ENCODE assay signal across 10 cellular contexts in the genomic region with DNA sequence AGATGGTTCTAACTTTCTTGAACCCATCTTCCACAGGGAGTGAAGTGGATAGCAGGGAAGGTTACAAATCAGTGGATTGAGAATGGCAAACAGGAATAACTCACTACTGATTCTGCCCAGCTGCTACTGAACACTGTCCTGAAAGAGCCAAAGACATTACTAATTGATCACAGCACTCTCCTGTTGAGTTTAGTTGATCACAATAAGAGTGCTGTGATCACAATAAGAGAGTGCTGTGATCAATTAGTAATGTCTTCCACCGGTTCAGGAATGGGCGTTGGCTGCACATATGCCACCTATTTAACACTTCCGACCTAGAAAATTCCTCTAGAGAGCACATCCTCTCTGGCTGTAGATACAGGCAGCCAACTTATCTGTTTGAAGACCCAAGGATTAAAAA. TPM values are rescaled to one million over a fixed set of nuclear protein-coding genes. Genes with fewer than 3 reads are reported as not detected.
DNase-seq lines count a peak whose midpoint lies in the region; ATAC-seq and FAIRE-seq lines count a peak whose summit lies in the region.
"Had no signal": no experiment of that assay in that cellular context is flagged by ENCODE, and none has a peak within 500 bp of the region (broad histone marks: within the 10 kb centered on the region; RNA-seq: fewer than 3 reads in every experiment).

No MANE protein-coding gene starts in this region.

- no peak overlapping the region for H3K4me3 ChIP-seq in mesendoderm (ENCODE audit: low read length)
- no peak overlapping the region for H3K4me3 ChIP-seq in CD8-positive, alpha-beta memory T cell (ENCODE audit: low read length)
- H3K4me3 ChIP-seq: vagina had no signal

- no peak overlapping the region for H4K5ac ChIP-seq in mesendoderm (ENCODE audit: low read length)

- DNase-seq in NCI-H1694 (lab: John Stamatoyannopoulos, UW) (peak; percentile 96), mesendoderm (peak; percentile 90), nucleus accumbens (lab: John Stamatoyannopoulos, UW) (no peak)
- DNase-seq in CD8-positive, alpha-beta memory T cell = no peak
- no peak for DNase-seq in activated T-helper 2 cell treated with anti-CD3 and anti-CD28 coated beads, Interferon-gamma antibody, Interleukin-2, Interleukin-4, amounts not matched to agents 10 μg/mL and 5 μg/mL and 100 μg/mL, durations not matched to agents 14 hours and 24 hours and 36 hours (ENCODE audit: low spot score)
- DNase-seq: GOT3 had no signal

- H2BK15ac ChIP-seq in mesendoderm (replicated peaks; ENCODE audit: low read depth) = no peak overlapping the region

- H2BK5ac ChIP-seq in mesendoderm (ENCODE audit: low read length) = no peak overlapping the region

- no peaks in the 10 kb centered on the region for H3K36me3 Mint-ChIP-seq in activated T-helper 17 cell treated with anti-CD3 and anti-CD28 coated beads, Interleukin-2, amount 50 U/mL, for 72 hours (ENCODE audit: low read depth)
- H3K36me3 Mint-ChIP-seq in CD8-positive, alpha-beta memory T cell = no peaks in the 10 kb centered on the region
- H3K36me3 Mint-ChIP-seq in activated T-helper 2 cell treated with anti-CD3 and anti-CD28 coated beads, Interferon-gamma antibody, Interleukin-2, Interleukin-4, amounts not matched to agents 10 μg/mL and 5 μg/mL and 100 μg/mL, durations not matched to agents 14 hours and 24 hours and 36 hours (ENCODE audit: low read depth) = no peaks in the 10 kb centered on the region

- H3K27me3 Mint-ChIP-seq in activated T-helper 17 cell treated with anti-CD3 and anti-CD28 coated beads, Interleukin-2, amount 50 U/mL, for 72 hours = peaks cover 3% of the 10 kb centered on the region
- peaks cover 16 to 43% of the 10 kb centered on the region in 2 donors for H3K27me3 Mint-ChIP-seq in CD8-positive, alpha-beta memory T cell
- peaks cover 29% of the 10 kb centered on the region for H3K27me3 Mint-ChIP-seq in activated T-helper 2 cell treated with anti-CD3 and anti-CD28 coated beads, Interferon-gamma antibody, Interleukin-2, Interleukin-4, amounts not matched to agents 10 μg/mL and 5 μg/mL and 100 μg/mL, durations not matched to agents 14 hours and 24 hours and 36 hours (ENCODE audit: low read depth)

- no peak overlapping the region for H3K23ac ChIP-seq in mesendoderm (ENCODE audit: low read length)

- H3K27me3 ChIP-seq in mesendoderm (ENCODE audit: insufficient read depth, low read length, poor library complexity) = no peaks in the 10 kb centered on the region
- no peaks in the 10 kb centered on the region for H3K27me3 ChIP-seq in CD8-positive, alpha-beta memory T cell (ENCODE audit: insufficient read depth, low read length, poor library complexity, severe bottlenecking)
- H3K27me3 ChIP-seq: vagina had no signal

- H3K4me1 Mint-ChIP-seq in activated T-helper 17 cell treated with anti-CD3 and anti-CD28 coated beads, Interleukin-2, amount 50 U/mL, for 72 hours = peaks cover 6% of the 10 kb centered on the region
- H3K4me1 Mint-ChIP-seq in CD8-positive, alpha-beta memory T cell = peaks cover 6 to 9% (median 9%) of the 10 kb centered on the region in 3 donors
- H3K4me1 Mint-ChIP-seq in activated T-helper 2 cell treated with anti-CD3 and anti-CD28 coated beads, Interferon-gamma antibody, Interleukin-2, Interleukin-4, amounts not matched to agents 10 μg/mL and 5 μg/mL and 100 μg/mL, durations not matched to agents 14 hours and 24 hours and 36 hours (ENCODE audit: low read depth) = no peaks in the 10 kb centered on the region

- no peak overlapping the region for H3K56ac ChIP-seq in mesendoderm (ENCODE audit: low read length)

- H3K79me1 ChIP-seq in mesendoderm (ENCODE audit: low read length) = no peaks in the 10 kb centered on the region

- no peak overlapping the region for H2BK120ac ChIP-seq in mesendoderm (ENCODE audit: low read depth, low read length)

- peak; percentile 62 for FAIRE-seq in G401.6 (lab: Jason Lieb, UNC)

- peak; percentile 56 for ATAC-seq in activated T-helper 17 cell treated with anti-CD3 and anti-CD28 coated beads, Interleukin-2, amount 50 U/mL, for 72 hours (replicated peaks)
- no peak for ATAC-seq in GM19463 (IDR thresholded peaks at IDR 0.05; ENCODE audit: unreplicated experiment)

- H3K27ac Mint-ChIP-seq in activated T-helper 17 cell treated with anti-CD3 and anti-CD28 coated beads, Interleukin-2, amount 50 U/mL, for 72 hours = no peak overlapping the region
- no peak overlapping the region for H3K27ac Mint-ChIP-seq in CD8-positive, alpha-beta memory T cell
- H3K27ac Mint-ChIP-seq in activated T-helper 2 cell treated with anti-CD3 and anti-CD28 coated beads, Interferon-gamma antibody, Interleukin-2, Interleukin-4, amounts not matched to agents 10 μg/mL and 5 μg/mL and 100 μg/mL, durations not matched to agents 14 hours and 24 hours and 36 hours = no peak overlapping the region

- no peak overlapping the region for H2AK5ac ChIP-seq in mesendoderm (ENCODE audit: low read length)

- H3K9ac ChIP-seq in mesendoderm (ENCODE audit: low read length) = no peak overlapping the region

- no peaks in the 10 kb centered on the region for H3K4me1 ChIP-seq in mesendoderm (ENCODE audit: control insufficient read depth, low read depth, low read length)
- no peaks in the 10 kb centered on the region for H3K4me1 ChIP-seq in CD8-positive, alpha-beta memory T cell (ENCODE audit: insufficient read depth, low read length)
- H3K4me1 ChIP-seq: vagina had no signal

- no peak overlapping the region for H3K27ac ChIP-seq in mesendoderm (ENCODE audit: low read depth, low read length)
- H3K27ac ChIP-seq in CD8-positive, alpha-beta memory T cell (ENCODE audit: low read depth, low read length) = no peak overlapping the region
- H3K27ac ChIP-seq: vagina had no signal

- H3K9me3 ChIP-seq in CD8-positive, alpha-beta memory T cell (ENCODE audit: low read length) = no peaks in the 10 kb centered on the region
- H3K9me3 ChIP-seq: vagina had no signal

- intact Hi-C loops in activated T-helper 2 cell treated with anti-CD3 and anti-CD28 coated beads, Interferon-gamma antibody, Interleukin-2, Interleukin-4, amounts not matched to agents 10 μg/mL and 5 μg/mL and 100 μg/mL, durations not matched to agents 14 hours and 24 hours and 36 hours (cut with micrococcal nuclease) = no loop called here

- no peak overlapping the region for H3K4ac ChIP-seq in mesendoderm (ENCODE audit: low read depth, low read length)

- no peaks in the 10 kb centered on the region for H3K9me3 Mint-ChIP-seq in activated T-helper 17 cell treated with anti-CD3 and anti-CD28 coated beads, Interleukin-2, amount 50 U/mL, for 72 hours
- H3K9me3 Mint-ChIP-seq in CD8-positive, alpha-beta memory T cell = no peaks in the 10 kb centered on the region
- no peaks in the 10 kb centered on the region for H3K9me3 Mint-ChIP-seq in activated T-helper 2 cell treated with anti-CD3 and anti-CD28 coated beads, Interferon-gamma antibody, Interleukin-2, Interleukin-4, amounts not matched to agents 10 μg/mL and 5 μg/mL and 100 μg/mL, durations not matched to agents 14 hours and 24 hours and 36 hours

- no CpG with 5 or more reads among the region's 3 CpGs for WGBS in mesendoderm (ENCODE audit: extremely low coverage, insufficient coverage, low lambda C conversion rate)

- no peak overlapping the region for H3K18ac ChIP-seq in mesendoderm (ENCODE audit: low read length)

- no peaks in the 10 kb centered on the region for H3K36me3 ChIP-seq in mesendoderm (ENCODE audit: control insufficient read depth, insufficient read depth, low read length)
- H3K36me3 ChIP-seq in CD8-positive, alpha-beta memory T cell (ENCODE audit: insufficient read depth, low read length) = no peaks in the 10 kb centered on the region
- H3K36me3 ChIP-seq: vagina had no signal

- CTCF ChIA-PET in CD8-positive, alpha-beta memory T cell (lab: Charles Lee) = no interaction called here

- POLR2A ChIA-PET in CD8-positive, alpha-beta memory T cell (lab: Charles Lee) = no interaction called here

- no peak overlapping the region for H4K8ac ChIP-seq in mesendoderm (ENCODE audit: low read depth, low read length)

- peak overlapping the region; percentile 14 for H3K4me3 Mint-ChIP-seq in activated T-helper 17 cell treated with anti-CD3 and anti-CD28 coated beads, Interleukin-2, amount 50 U/mL, for 72 hours
- H3K4me3 Mint-ChIP-seq in CD8-positive, alpha-beta memory T cell = no peak overlapping the region
- H3K4me3 Mint-ChIP-seq in activated T-helper 2 cell treated with anti-CD3 and anti-CD28 coated beads, Interferon-gamma antibody, Interleukin-2, Interleukin-4, amounts not matched to agents 10 μg/mL and 5 μg/mL and 100 μg/mL, durations not matched to agents 14 hours and 24 hours and 36 hours (ENCODE audit: low read depth) = no peak overlapping the region

- H3K4me2 ChIP-seq in mesendoderm (ENCODE audit: low read length) = no peak overlapping the region

- H3K79me2 ChIP-seq in mesendoderm (ENCODE audit: control insufficient read depth, insufficient read depth, low read length) = no peaks in the 10 kb centered on the region

RNA-seq across cellular contexts. Expression of gene CFAP97D1, which starts 11.4 kb away (rescaled TPM):
- total RNA-seq in activated T-helper 17 cell treated with anti-CD3 and anti-CD28 coated beads, Interleukin-2, amount 50 U/mL, for 72 hours = not detected
- 0.03 TPM for polyA plus RNA-seq in mesendoderm (2013, experiment 1 of 2)
- 0.03 TPM for polyA plus RNA-seq in mesendoderm (2013, experiment 2 of 2)
- not detected for total RNA-seq in CD8-positive, alpha-beta memory T cell
- not detected for polyA plus RNA-seq in CD8-positive, alpha-beta memory T cell
- not detected in 2 replicates for total RNA-seq in activated T-helper 2 cell treated with anti-CD3 and anti-CD28 coated beads, Interferon-gamma antibody, Interleukin-2, Interleukin-4, amounts not matched to agents 10 μg/mL and 5 μg/mL and 100 μg/mL, durations not matched to agents 14 hours and 24 hours and 36 hours
- total RNA-seq: vagina had no signal

RNA-seq across cellular contexts. Expression of gene DUSP3, which starts 12.8 kb away (rescaled TPM):
- 10 to 100 TPM; 10.5 to 21.5 TPM for total RNA-seq in activated T-helper 17 cell treated with anti-CD3 and anti-CD28 coated beads, Interleukin-2, amount 50 U/mL, for 72 hours
- 21.5 TPM for polyA plus RNA-seq in mesendoderm (2013, experiment 1 of 2)
- 21.8 TPM for polyA plus RNA-seq in mesendoderm (2013, experiment 2 of 2)
- total RNA-seq in CD8-positive, alpha-beta memory T cell = 10 to 100 TPM; 14.0 to 14.4 TPM
- polyA plus RNA-seq in CD8-positive, alpha-beta memory T cell = 7.7 TPM
- total RNA-seq in activated T-helper 2 cell treated with anti-CD3 and anti-CD28 coated beads, Interferon-gamma antibody, Interleukin-2, Interleukin-4, amounts not matched to agents 10 μg/mL and 5 μg/mL and 100 μg/mL, durations not matched to agents 14 hours and 24 hours and 36 hours = 12.6 and 14.8 TPM in 2 replicates

RNA-seq across cellular contexts. Expression of gene SOST, which starts 33.0 kb away (rescaled TPM):
- not detected for total RNA-seq in activated T-helper 17 cell treated with anti-CD3 and anti-CD28 coated beads, Interleukin-2, amount 50 U/mL, for 72 hours
- 0.13 TPM for polyA plus RNA-seq in mesendoderm (2013, experiment 1 of 2)
- 0.14 TPM for polyA plus RNA-seq in mesendoderm (2013, experiment 2 of 2)
- not detected for total RNA-seq in CD8-positive, alpha-beta memory T cell
- polyA plus RNA-seq in CD8-positive, alpha-beta memory T cell = not detected
- not detected in 2 replicates for total RNA-seq in activated T-helper 2 cell treated with anti-CD3 and anti-CD28 coated beads, Interferon-gamma antibody, Interleukin-2, Interleukin-4, amounts not matched to agents 10 μg/mL and 5 μg/mL and 100 μg/mL, durations not matched to agents 14 hours and 24 hours and 36 hours
- total RNA-seq: vagina had no signal

RNA-seq across cellular contexts. Expression of gene MPP3, which starts 41.4 kb away (rescaled TPM):
- under 1 TPM; 0.43 to 0.58 TPM for total RNA-seq in activated T-helper 17 cell treated with anti-CD3 and anti-CD28 coated beads, Interleukin-2, amount 50 U/mL, for 72 hours
- polyA plus RNA-seq in mesendoderm (2013, experiment 1 of 2) = 2.2 TPM
- 2.9 TPM for polyA plus RNA-seq in mesendoderm (2013, experiment 2 of 2)
- total RNA-seq in CD8-positive, alpha-beta memory T cell = under 1 TPM in 1 of 2 experiments, not detected in 1; 0.15 TPM
- polyA plus RNA-seq in CD8-positive, alpha-beta memory T cell = not detected
- 0.14 and 0.21 TPM in 2 replicates for total RNA-seq in activated T-helper 2 cell treated with anti-CD3 and anti-CD28 coated beads, Interferon-gamma antibody, Interleukin-2, Interleukin-4, amounts not matched to agents 10 μg/mL and 5 μg/mL and 100 μg/mL, durations not matched to agents 14 hours and 24 hours and 36 hours

RNA-seq across cellular contexts. Expression of gene CD300LG, which starts 55.4 kb away (rescaled TPM):
- total RNA-seq in activated T-helper 17 cell treated with anti-CD3 and anti-CD28 coated beads, Interleukin-2, amount 50 U/mL, for 72 hours = not detected
- polyA plus RNA-seq in mesendoderm (2013, experiment 1 of 2) = not detected
- polyA plus RNA-seq in mesendoderm (2013, experiment 2 of 2) = not detected
- total RNA-seq in CD8-positive, alpha-beta memory T cell = not detected
- polyA plus RNA-seq in CD8-positive, alpha-beta memory T cell = not detected
- not detected in 2 replicates for total RNA-seq in activated T-helper 2 cell treated with anti-CD3 and anti-CD28 coated beads, Interferon-gamma antibody, Interleukin-2, Interleukin-4, amounts not matched to agents 10 μg/mL and 5 μg/mL and 100 μg/mL, durations not matched to agents 14 hours and 24 hours and 36 hours

Comparison
In these comparisons a context has a peak if more than half of its experiments do, and no peak if none do; other contexts are left out.
1. DNase-seq: peak in NCI-H1694 (single experiment) and mesendoderm (single experiment); none in nucleus accumbens (0 of 56), CD8-positive, alpha-beta memory T cell (0 of 5) and activated T-helper 2 cell treated with anti-CD3 and anti-CD28 coated beads, Interferon-gamma antibody, Interleukin-2, Interleukin-4, amounts not matched to agents 10 μg/mL and 5 μg/mL and 100 μg/mL, durations not matched to agents 14 hours and 24 hours and 36 hours (single experiment).